Comparison of ENCODE assay signal across 1 cellular context in genomic region chr19:15652559-15653278, GRCh38.
TF ChIP-seq lines count a peak whose summit lies in the region.

No MANE protein-coding gene starts in this region.

TF ChIP-seq in HCT116, 20 proteins besides CTCF, POLR2A, EP300 and RAD21 (continued from another document):
- peak; percentile 48 for TF ChIP-seq REST (IDR thresholded peaks at IDR 0.05; ENCODE audit: low read depth)
